In genomic region chr6:23518294-23518693, GRCh38 we compare ENCODE assay signal across 34 cellular contexts.
"Had no signal": no experiment of that assay in that cellular context is flagged by ENCODE, and none has a peak within 500 bp of the region (broad histone marks: within the 10 kb centered on the region; RNA-seq: fewer than 3 reads in every experiment).

No MANE protein-coding gene starts in this region.

- DNase-seq: activated B cell treated with CpG ODN at 0.5 μM for 24 hours; activated CD4-positive, alpha-beta memory T cell treated with anti-CD3 and anti-CD28 coated beads, Interleukin-2, amount 10 ng/mL, durations not matched to agents 7 days and 5 days; activated CD4-positive, alpha-beta T cell treated with anti-CD3 and anti-CD28 coated beads for 48 hours; activated CD4-positive, alpha-beta T cell treated with anti-CD3 and anti-CD28 coated beads, Interleukin-2, amount 10 ng/mL, durations not matched to agents 7 days and 5 days; activated CD4-positive, alpha-beta T cell treated with anti-CD3 and anti-CD28 coated beads, Interleukin-2, amount 50 U/mL, for 48 hours; activated CD4-positive, CD25-positive, alpha-beta regulatory T cell treated with anti-CD3 and anti-CD28 coated beads, Interleukin-2, amount 50 U/mL, for 72 hours; activated CD8-positive, alpha-beta memory T cell treated with anti-CD3 and anti-CD28 coated beads for 24 hours; activated CD8-positive, alpha-beta memory T cell treated with anti-CD3 and anti-CD28 coated beads, Interleukin-2, amount 10 ng/mL, durations not matched to agents 7 days and 5 days; activated CD8-positive, alpha-beta memory T cell treated with anti-CD3 and anti-CD28 coated beads, Interleukin-2, amount 50 U/mL, for 48 hours; activated CD8-positive, alpha-beta T cell treated with anti-CD3 and anti-CD28 coated beads, Interleukin-2, amount 10 ng/mL, durations not matched to agents 7 days and 5 days; activated effector memory CD4-positive, alpha-beta T cell treated with Interleukin-2 at 50 U/mL for 16 hours; activated gamma-delta T cell; activated naive CD4-positive, alpha-beta T cell treated with anti-CD3 and anti-CD28 coated beads, Interleukin-2, amount 10 ng/mL, durations not matched to agents 7 days and 5 days; activated naive CD4-positive, alpha-beta T cell treated with Interleukin-2 at 50 U/mL for 16 hours; activated naive CD8-positive, alpha-beta T cell treated with anti-CD3 and anti-CD28 coated beads, Interleukin-2, amount 10 ng/mL, durations not matched to agents 7 days and 5 days; activated naive CD8-positive, alpha-beta T cell treated with anti-CD3 and anti-CD28 coated beads, Interleukin-2, amount 50 U/mL, for 24 hours; activated T-cell treated with anti-CD3 and anti-CD28 coated beads, Interleukin-2, amount 50 U/mL, for 24 hours; activated T-cell treated with anti-CD3 and anti-CD28 coated beads, Interleukin-2, amount 50 U/mL, for 48 hours; amygdala; anterior cingulate cortex; caudate nucleus; cerebellar nuclear complex; T-helper 1 cell; T-helper 2 cell; T-helper 9 cell had no signal

- H3K4me3 Mint-ChIP-seq: activated B cell treated with CpG ODN at 0.5 μM for 24 hours; activated CD4-positive, alpha-beta memory T cell treated with anti-CD3 and anti-CD28 coated beads, Interleukin-2, amount 10 ng/mL, durations not matched to agents 7 days and 5 days; activated CD4-positive, alpha-beta T cell treated with anti-CD3 and anti-CD28 coated beads, Interleukin-2, amount 10 ng/mL, durations not matched to agents 7 days and 5 days; activated CD8-positive, alpha-beta memory T cell treated with anti-CD3 and anti-CD28 coated beads, Interleukin-2, amount 10 ng/mL, durations not matched to agents 7 days and 5 days; activated CD8-positive, alpha-beta T cell treated with anti-CD3 and anti-CD28 coated beads, Interleukin-2, amount 10 ng/mL, durations not matched to agents 7 days and 5 days; activated naive CD4-positive, alpha-beta T cell treated with anti-CD3 and anti-CD28 coated beads, Interleukin-2, amount 10 ng/mL, durations not matched to agents 7 days and 5 days; activated naive CD4-positive, alpha-beta T cell treated with anti-CD3 and anti-CD28 coated beads, Interleukin-2, amount 50 U/mL, for 24 hours; activated naive CD8-positive, alpha-beta T cell; activated naive CD8-positive, alpha-beta T cell treated with anti-CD3 and anti-CD28 coated beads, Interleukin-2, amount 10 ng/mL, durations not matched to agents 7 days and 5 days; activated naive CD8-positive, alpha-beta T cell treated with anti-CD3 and anti-CD28 coated beads, Interleukin-2, amount 50 U/mL, for 24 hours; activated T-cell treated with anti-CD3 and anti-CD28 coated beads, Interleukin-2, amount 50 U/mL, for 24 hours; brain; central memory CD8-positive, alpha-beta T cell; T-helper 1 cell treated with Interleukin-12 subunit alpha and Interleukin-12 subunit beta and Interleukin-4 antibody, amounts not matched to agents 30 μg/mL and 1 μg/mL, for 36 hours; T-helper 2 cell treated with Interferon-gamma antibody and Interleukin-4, amounts not matched to agents 5 μg/mL and 100 μg/mL, for 36 hours had no signal

- H3K4me3 ChIP-seq: ascending aorta, cardiac muscle cell had no signal

- H3K27me3 ChIP-seq: ascending aorta, cardiac muscle cell had no signal

- H3K27ac Mint-ChIP-seq: activated B cell treated with CpG ODN at 0.5 μM for 24 hours; activated CD4-positive, alpha-beta memory T cell treated with anti-CD3 and anti-CD28 coated beads, Interleukin-2, amount 10 ng/mL, durations not matched to agents 7 days and 5 days; activated CD4-positive, alpha-beta T cell treated with anti-CD3 and anti-CD28 coated beads, Interleukin-2, amount 10 ng/mL, durations not matched to agents 7 days and 5 days; activated CD8-positive, alpha-beta memory T cell treated with anti-CD3 and anti-CD28 coated beads, Interleukin-2, amount 10 ng/mL, durations not matched to agents 7 days and 5 days; activated CD8-positive, alpha-beta T cell treated with anti-CD3 and anti-CD28 coated beads, Interleukin-2, amount 10 ng/mL, durations not matched to agents 7 days and 5 days; activated naive CD4-positive, alpha-beta T cell treated with anti-CD3 and anti-CD28 coated beads, Interleukin-2, amount 10 ng/mL, durations not matched to agents 7 days and 5 days; activated naive CD4-positive, alpha-beta T cell treated with anti-CD3 and anti-CD28 coated beads, Interleukin-2, amount 50 U/mL, for 24 hours; activated naive CD8-positive, alpha-beta T cell; activated naive CD8-positive, alpha-beta T cell treated with anti-CD3 and anti-CD28 coated beads, Interleukin-2, amount 10 ng/mL, durations not matched to agents 7 days and 5 days; activated naive CD8-positive, alpha-beta T cell treated with anti-CD3 and anti-CD28 coated beads, Interleukin-2, amount 50 U/mL, for 24 hours; activated T-cell treated with anti-CD3 and anti-CD28 coated beads, Interleukin-2, amount 50 U/mL, for 24 hours; activated T-helper 2 cell treated with anti-CD3 and anti-CD28 coated beads, Interferon-gamma antibody, Interleukin-2, Interleukin-4, amounts not matched to agents 10 μg/mL and 5 μg/mL and 100 μg/mL, durations not matched to agents 14 hours and 24 hours and 36 hours; brain; T-helper 1 cell treated with Interleukin-12 subunit alpha and Interleukin-12 subunit beta and Interleukin-4 antibody, amounts not matched to agents 30 μg/mL and 1 μg/mL, for 36 hours; T-helper 2 cell treated with Interferon-gamma antibody and Interleukin-4, amounts not matched to agents 5 μg/mL and 100 μg/mL, for 36 hours had no signal

- H3K27ac ChIP-seq: ascending aorta, cardiac muscle cell had no signal

- H3K9me3 Mint-ChIP-seq: activated CD4-positive, alpha-beta memory T cell treated with anti-CD3 and anti-CD28 coated beads, Interleukin-2, amount 10 ng/mL, durations not matched to agents 7 days and 5 days; activated CD4-positive, alpha-beta T cell treated with anti-CD3 and anti-CD28 coated beads, Interleukin-2, amount 10 ng/mL, durations not matched to agents 7 days and 5 days; activated naive CD4-positive, alpha-beta T cell treated with anti-CD3 and anti-CD28 coated beads, Interleukin-2, amount 10 ng/mL, durations not matched to agents 7 days and 5 days; activated naive CD8-positive, alpha-beta T cell treated with anti-CD3 and anti-CD28 coated beads, Interleukin-2, amount 10 ng/mL, durations not matched to agents 7 days and 5 days; activated naive CD8-positive, alpha-beta T cell treated with anti-CD3 and anti-CD28 coated beads, Interleukin-2, amount 50 U/mL, for 24 hours; activated T-cell treated with anti-CD3 and anti-CD28 coated beads, Interleukin-2, amount 50 U/mL, for 24 hours; activated T-helper 2 cell treated with anti-CD3 and anti-CD28 coated beads, Interferon-gamma antibody, Interleukin-2, Interleukin-4, amounts not matched to agents 10 μg/mL and 5 μg/mL and 100 μg/mL, durations not matched to agents 14 hours and 24 hours and 36 hours; brain; T-helper 1 cell treated with Interleukin-12 subunit alpha and Interleukin-12 subunit beta and Interleukin-4 antibody, amounts not matched to agents 30 μg/mL and 1 μg/mL, for 36 hours; T-helper 2 cell treated with Interferon-gamma antibody and Interleukin-4, amounts not matched to agents 5 μg/mL and 100 μg/mL, for 36 hours had no signal

- ATAC-seq: activated CD8-positive, alpha-beta memory T cell treated with anti-CD3 and anti-CD28 coated beads, Interleukin-2, amount 10 ng/mL, durations not matched to agents 7 days and 5 days; activated CD8-positive, alpha-beta T cell treated with anti-CD3 and anti-CD28 coated beads, Interleukin-2, amount 10 ng/mL, durations not matched to agents 7 days and 5 days; activated naive CD8-positive, alpha-beta T cell treated with anti-CD3 and anti-CD28 coated beads, Interleukin-2, amount 50 U/mL, for 24 hours had no signal

- H3K36me3 ChIP-seq: ascending aorta, cardiac muscle cell had no signal

- H3K27me3 Mint-ChIP-seq: activated B cell treated with CpG ODN at 0.5 μM for 24 hours; activated CD4-positive, alpha-beta memory T cell treated with anti-CD3 and anti-CD28 coated beads, Interleukin-2, amount 10 ng/mL, durations not matched to agents 7 days and 5 days; activated CD4-positive, alpha-beta T cell treated with anti-CD3 and anti-CD28 coated beads, Interleukin-2, amount 10 ng/mL, durations not matched to agents 7 days and 5 days; activated CD8-positive, alpha-beta memory T cell treated with anti-CD3 and anti-CD28 coated beads, Interleukin-2, amount 10 ng/mL, durations not matched to agents 7 days and 5 days; activated naive CD4-positive, alpha-beta T cell treated with anti-CD3 and anti-CD28 coated beads, Interleukin-2, amount 10 ng/mL, durations not matched to agents 7 days and 5 days; activated naive CD8-positive, alpha-beta T cell; activated naive CD8-positive, alpha-beta T cell treated with anti-CD3 and anti-CD28 coated beads, Interleukin-2, amount 50 U/mL, for 24 hours; activated T-cell treated with anti-CD3 and anti-CD28 coated beads, Interleukin-2, amount 50 U/mL, for 24 hours; brain; central memory CD8-positive, alpha-beta T cell had no signal

- H3K36me3 Mint-ChIP-seq: activated CD8-positive, alpha-beta memory T cell treated with anti-CD3 and anti-CD28 coated beads, Interleukin-2, amount 10 ng/mL, durations not matched to agents 7 days and 5 days; activated naive CD4-positive, alpha-beta T cell treated with anti-CD3 and anti-CD28 coated beads, Interleukin-2, amount 10 ng/mL, durations not matched to agents 7 days and 5 days; activated naive CD4-positive, alpha-beta T cell treated with anti-CD3 and anti-CD28 coated beads, Interleukin-2, amount 50 U/mL, for 24 hours; activated naive CD8-positive, alpha-beta T cell; activated naive CD8-positive, alpha-beta T cell treated with anti-CD3 and anti-CD28 coated beads, Interleukin-2, amount 10 ng/mL, durations not matched to agents 7 days and 5 days; brain had no signal

- H3K4me1 Mint-ChIP-seq: activated B cell treated with CpG ODN at 0.5 μM for 24 hours; activated CD4-positive, alpha-beta memory T cell treated with anti-CD3 and anti-CD28 coated beads, Interleukin-2, amount 10 ng/mL, durations not matched to agents 7 days and 5 days; activated CD4-positive, alpha-beta T cell treated with anti-CD3 and anti-CD28 coated beads, Interleukin-2, amount 10 ng/mL, durations not matched to agents 7 days and 5 days; activated CD8-positive, alpha-beta memory T cell treated with anti-CD3 and anti-CD28 coated beads, Interleukin-2, amount 10 ng/mL, durations not matched to agents 7 days and 5 days; activated naive CD4-positive, alpha-beta T cell treated with anti-CD3 and anti-CD28 coated beads, Interleukin-2, amount 10 ng/mL, durations not matched to agents 7 days and 5 days; activated naive CD4-positive, alpha-beta T cell treated with anti-CD3 and anti-CD28 coated beads, Interleukin-2, amount 50 U/mL, for 24 hours; activated naive CD8-positive, alpha-beta T cell treated with anti-CD3 and anti-CD28 coated beads, Interleukin-2, amount 10 ng/mL, durations not matched to agents 7 days and 5 days; activated naive CD8-positive, alpha-beta T cell treated with anti-CD3 and anti-CD28 coated beads, Interleukin-2, amount 50 U/mL, for 24 hours; central memory CD8-positive, alpha-beta T cell had no signal
